In the genomic region with DNA sequence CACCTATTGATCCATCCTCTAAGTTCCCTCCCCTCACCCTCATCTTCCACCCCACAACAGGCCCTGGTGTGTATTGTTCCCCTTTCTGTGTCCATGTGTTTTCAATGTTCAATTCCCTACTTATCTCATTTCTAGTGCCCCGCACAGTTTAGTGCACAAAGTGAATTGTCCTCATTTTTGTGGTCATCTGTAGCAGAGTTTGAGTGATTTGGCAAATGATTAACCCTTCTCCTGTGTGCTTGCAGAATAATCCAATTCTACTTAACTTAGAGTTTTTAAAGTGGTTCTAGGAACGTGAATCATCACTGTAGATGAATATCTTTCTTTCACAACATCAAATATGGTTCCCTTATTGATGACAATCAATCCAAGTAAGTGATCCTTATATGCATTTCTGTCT, we compare ENCODE assay signal across 1 cellular context.
TF ChIP-seq lines count a peak whose summit lies in the region.

No MANE protein-coding gene starts in this region.

TF ChIP-seq in HepG2, 621 proteins besides CTCF, POLR2A, EP300 and RAD21:
- peak; percentile 51; the same call in 1 of the 2 replicates for TF ChIP-seq ZNF652 (CRISPR knock-in tag; IDR thresholded peaks at IDR 0.05; ENCODE audit: borderline replicate concordance, low read depth)
- TF ChIP-seq SSRP1 (CRISPR knock-in tag; IDR thresholded peaks at IDR 0.05) = no peak
- TF ChIP-seq KDM4B (CRISPR knock-in tag; IDR thresholded peaks at IDR 0.05) = no peak
- TF ChIP-seq SOX13 (IDR thresholded peaks at IDR 0.05) = no peak
- TF ChIP-seq SOX13 (CRISPR knock-in tag; conservative IDR thresholded peaks at IDR 0.05 in 1 of 2, IDR thresholded peaks at IDR 0.05 in 1 of 2) = peak in 1 of 2 experiments; percentile 64; a peak in 1 of 4 replicates
- TF ChIP-seq, protein P1, sequence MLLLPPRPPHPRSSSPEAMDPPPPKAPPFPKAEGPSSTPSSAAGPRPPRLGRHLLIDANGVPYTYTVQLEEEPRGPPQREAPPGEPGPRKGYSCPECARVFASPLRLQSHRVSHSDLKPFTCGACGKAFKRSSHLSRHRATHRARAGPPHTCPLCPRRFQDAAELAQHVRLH (CRISPR knock-in tag; IDR thresholded peaks at IDR 0.05; ENCODE audit: borderline replicate concordance, low read depth) = no peak
- no peak for TF ChIP-seq CHCHD3 (CRISPR knock-in tag; IDR thresholded peaks at IDR 0.05)
- no peak for TF ChIP-seq ZSCAN22 (CRISPR knock-in tag; IDR thresholded peaks at IDR 0.05)
- TF ChIP-seq ARID5B (CRISPR knock-in tag; IDR thresholded peaks at IDR 0.05) = peak; percentile 30; the same call in 1 of the 2 replicates
- no peak for TF ChIP-seq ZNF329 (CRISPR knock-in tag; IDR thresholded peaks at IDR 0.05; ENCODE audit: low read depth)
TF ChIP-seq in HepG2: peak in this region for 3.
